Comparison of ENCODE assay signal across 9 cellular contexts in the genomic region with DNA sequence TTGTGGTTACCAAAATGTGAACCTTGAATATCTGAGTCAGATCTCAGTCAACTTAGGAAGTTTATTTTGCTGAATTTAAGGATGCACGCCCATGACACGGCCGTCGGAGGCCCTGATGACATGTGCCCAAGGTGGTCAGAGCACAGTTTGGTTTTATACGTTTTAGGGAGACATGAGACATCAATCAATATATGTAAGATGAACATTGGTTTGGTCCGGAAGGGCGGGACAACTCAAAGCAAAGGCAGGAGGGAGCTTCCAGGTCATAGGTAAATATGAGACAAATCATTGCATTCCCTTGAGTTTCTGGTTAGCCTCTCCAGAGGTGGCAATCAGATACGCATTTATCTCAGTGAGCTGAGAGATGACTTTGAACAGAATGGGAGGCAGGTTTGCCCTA. TPM values are rescaled to one million over a fixed set of nuclear protein-coding genes. Genes with fewer than 3 reads are reported as not detected.
DNase-seq lines count a peak whose midpoint lies in the region; ATAC-seq and TF ChIP-seq lines count a peak whose summit lies in the region.
"Had no signal": no experiment of that assay in that cellular context is flagged by ENCODE, and none has a peak within 500 bp of the region (broad histone marks: within the 10 kb centered on the region; RNA-seq: fewer than 3 reads in every experiment).

No MANE protein-coding gene starts in this region.

- no peaks in the 10 kb centered on the region for H3K9me3 Mint-ChIP-seq in activated naive CD4-positive, alpha-beta T cell treated with anti-CD3 and anti-CD28 coated beads, Interleukin-2, amount 50 U/mL, for 24 hours
- H3K9me3 Mint-ChIP-seq in activated naive CD8-positive, alpha-beta T cell treated with anti-CD3 and anti-CD28 coated beads, Interleukin-2, amount 10 ng/mL, durations not matched to agents 7 days and 5 days = no peaks in the 10 kb centered on the region

- H3K4me3 ChIP-seq in lower lobe of right lung = peak overlapping the region; percentile 81
- peak overlapping the region in 1 of 4 donors; percentile 81 for H3K4me3 ChIP-seq in transverse colon

- H3K4me3 Mint-ChIP-seq in activated naive CD4-positive, alpha-beta T cell treated with anti-CD3 and anti-CD28 coated beads, Interleukin-2, amount 50 U/mL, for 24 hours = peak overlapping the region; percentile 96
- peak overlapping the region; percentile 89 for H3K4me3 Mint-ChIP-seq in activated naive CD8-positive, alpha-beta T cell treated with anti-CD3 and anti-CD28 coated beads, Interleukin-2, amount 10 ng/mL, durations not matched to agents 7 days and 5 days

- H3K27ac Mint-ChIP-seq in activated naive CD4-positive, alpha-beta T cell treated with anti-CD3 and anti-CD28 coated beads, Interleukin-2, amount 50 U/mL, for 24 hours = peak overlapping the region; percentile 72
- H3K27ac Mint-ChIP-seq in activated naive CD8-positive, alpha-beta T cell treated with anti-CD3 and anti-CD28 coated beads, Interleukin-2, amount 10 ng/mL, durations not matched to agents 7 days and 5 days = peak overlapping the region; percentile 94

- no peak for TF ChIP-seq EP300 in transverse colon (IDR thresholded peaks at IDR 0.05; ENCODE audit: low read depth)

- peaks cover 75% of the 10 kb centered on the region for H3K4me1 Mint-ChIP-seq in activated naive CD4-positive, alpha-beta T cell treated with anti-CD3 and anti-CD28 coated beads, Interleukin-2, amount 50 U/mL, for 24 hours
- peaks cover 52% of the 10 kb centered on the region for H3K4me1 Mint-ChIP-seq in activated naive CD8-positive, alpha-beta T cell treated with anti-CD3 and anti-CD28 coated beads, Interleukin-2, amount 10 ng/mL, durations not matched to agents 7 days and 5 days

- no peaks in the 10 kb centered on the region for H3K9me3 ChIP-seq in lower lobe of right lung
- no peaks in the 10 kb centered on the region for H3K9me3 ChIP-seq in transverse colon

- POLR2A ChIA-PET in activated naive CD8-positive, alpha-beta T cell treated with anti-CD3 and anti-CD28 coated beads, Interleukin-2, amount 10 ng/mL, durations not matched to agents 7 days and 5 days (lab: Charles Lee) = interaction anchor here (0.9 to 6.5 kb wide), 14 partner anchors 8 to 210 kb away, joined by 3 to 80 read pairs (median 16); a partner anchor contains a TSS

- TF ChIP-seq POLR2A in transverse colon (IDR thresholded peaks at IDR 0.05) = no peak

- no peaks in the 10 kb centered on the region for H3K27me3 ChIP-seq in lower lobe of right lung (ENCODE audit: low read depth)
- no peaks in the 10 kb centered on the region for H3K27me3 ChIP-seq in transverse colon

- intact Hi-C loops in lower lobe of right lung (cut with DNase I) = no loop called here
- intact Hi-C loops in transverse colon (cut with DNase I; ENCODE audit: low total_unique reads) = no loop called here

- no peaks in the 10 kb centered on the region for H3K27me3 Mint-ChIP-seq in activated naive CD4-positive, alpha-beta T cell treated with anti-CD3 and anti-CD28 coated beads, Interleukin-2, amount 50 U/mL, for 24 hours
- H3K27me3 Mint-ChIP-seq in activated naive CD8-positive, alpha-beta T cell treated with anti-CD3 and anti-CD28 coated beads, Interleukin-2, amount 10 ng/mL, durations not matched to agents 7 days and 5 days = no peaks in the 10 kb centered on the region

- no peak for DNase-seq in activated naive CD4-positive, alpha-beta T cell treated with anti-CD3 and anti-CD28 coated beads, Interleukin-2, amount 50 U/mL, for 16 hours
- DNase-seq in activated naive CD8-positive, alpha-beta T cell treated with anti-CD3 and anti-CD28 coated beads, Interleukin-2, amount 10 ng/mL, durations not matched to agents 7 days and 5 days = no peak
- DNase-seq in lower lobe of right lung (no peak), transverse colon (no peak), AG08396 (ENCODE audit: low spot score) (no peak), omental fat pad (ENCODE audit: low spot score) (no peak)

- 85 to 91% methylated on average over 6 to 8 of the region's 8 CpGs for WGBS in transverse colon (ENCODE audit: low coverage in 1 of 2), 2 donors

- no peaks in the 10 kb centered on the region for H3K36me3 Mint-ChIP-seq in activated naive CD4-positive, alpha-beta T cell treated with anti-CD3 and anti-CD28 coated beads, Interleukin-2, amount 50 U/mL, for 24 hours
- H3K36me3 Mint-ChIP-seq in activated naive CD8-positive, alpha-beta T cell treated with anti-CD3 and anti-CD28 coated beads, Interleukin-2, amount 10 ng/mL, durations not matched to agents 7 days and 5 days = peaks cover 11% of the 10 kb centered on the region

- TF ChIP-seq CTCF in lower lobe of right lung (IDR thresholded peaks at IDR 0.05) (no peak), transverse colon (IDR thresholded peaks at IDR 0.05) (no peak), omental fat pad (IDR thresholded peaks at IDR 0.05) (no peak)

- in situ Hi-C loops in transverse colon (cut with MboI; ENCODE audit: low pct_ligation_motif_present in 1 of 4, low pct_unique_long_range_greater_than_20kb in 1 of 4, low sequenced_read_pairs in 3 of 4) = no loop called here

- H3K4me1 ChIP-seq in lower lobe of right lung (peaks cover 40% of the 10 kb centered on the region), transverse colon (peaks cover 17 to 41% (median 30%) of the 10 kb centered on the region in 4 donors)

- H3K36me3 ChIP-seq in lower lobe of right lung (peaks cover 5% of the 10 kb centered on the region), transverse colon (no peaks in the 10 kb centered on the region)

- H3K27ac ChIP-seq in lower lobe of right lung (peak overlapping the region; percentile 99), transverse colon (peak overlapping the region; percentile 94 to 99 (median 98))

- no peak for ATAC-seq in activated naive CD8-positive, alpha-beta T cell treated with anti-CD3 and anti-CD28 coated beads, Interleukin-2, amount 10 ng/mL, durations not matched to agents 7 days and 5 days (ENCODE audit: low read depth)
- ATAC-seq in lower lobe of right lung (no peak), GM21526 (IDR thresholded peaks at IDR 0.05; ENCODE audit: low FRiP score, unreplicated experiment) (no peak), omental fat pad (ENCODE audit: low FRiP score) (no peak)

RNA-seq across cellular contexts. Expression of a gene that starts 1.0 kb away (rescaled TPM):
- 100 to 1,000 TPM; 153 to 157 TPM for total RNA-seq in activated naive CD8-positive, alpha-beta T cell treated with anti-CD3 and anti-CD28 coated beads, Interleukin-2, amount 10 ng/mL, durations not matched to agents 7 days and 5 days
- total RNA-seq in lower lobe of right lung = 121 TPM
- total RNA-seq in transverse colon = 100 to 1,000 TPM in 2 of 4 donors, 10 to 100 TPM in 2; 80.4 to 112 (median 96.2) TPM
- total RNA-seq in omental fat pad = 10 to 100 TPM; 77.0 to 87.8 (median 82.3) TPM

RNA-seq across cellular contexts. Expression of a gene that starts 29.5 kb away (rescaled TPM):
- total RNA-seq in activated naive CD8-positive, alpha-beta T cell treated with anti-CD3 and anti-CD28 coated beads, Interleukin-2, amount 10 ng/mL, durations not matched to agents 7 days and 5 days = 10 to 100 TPM; 15.8 to 16.3 TPM
- total RNA-seq in lower lobe of right lung (4.5 TPM), transverse colon (10 to 100 TPM; 10.6 to 37.2 (median 23.2) TPM), omental fat pad (100 to 1,000 TPM in 3 of 4 donors, 10 to 100 TPM in 1; 75.0 to 252 (median 113) TPM)
- total RNA-seq: LHCN-M2 had no signal
